In genomic region chr10:99766282-99766681, GRCh38 we compare ENCODE assay signal across 15 cellular contexts. TPM values are rescaled to one million over a fixed set of nuclear protein-coding genes. Genes with fewer than 3 reads are reported as not detected.
A peak's percentile ranks its signal among the peaks of the same experiment; 100 is the strongest.
DNase-seq lines count a peak whose midpoint lies in the region; ATAC-seq and TF ChIP-seq lines count a peak whose summit lies in the region.
"Had no signal": no experiment of that assay in that cellular context is flagged by ENCODE, and none has a peak within 500 bp of the region (broad histone marks: within the 10 kb centered on the region; RNA-seq: fewer than 3 reads in every experiment).

No MANE protein-coding gene starts in this region.

- POLR2A ChIA-PET in activated CD8-positive, alpha-beta T cell treated with anti-CD3 and anti-CD28 coated beads for 36 hours (lab: Charles Lee): interaction anchor here (1.5 kb wide), 1 partner anchor 34 kb away, joined by 5 read pairs; the partner anchor contains the start of genes COX15 and CUTC

- ATAC-seq in GM18502 (IDR thresholded peaks at IDR 0.05; ENCODE audit: poor library complexity, unreplicated experiment): peak; percentile 79
- peak; percentile 76 for ATAC-seq in GM19455 (IDR thresholded peaks at IDR 0.05; ENCODE audit: unreplicated experiment)
- peak; percentile 87 for ATAC-seq in HG02938 (IDR thresholded peaks at IDR 0.05; ENCODE audit: unreplicated experiment)
- peak; percentile 62 for ATAC-seq in activated CD8-positive, alpha-beta T cell treated with anti-CD3 and anti-CD28 coated beads for 36 hours
- ATAC-seq in left ventricle myocardium superior: no peak

- peaks cover 11% of the 10 kb centered on the region for H3K9me3 Mint-ChIP-seq in activated CD8-positive, alpha-beta T cell treated with anti-CD3 and anti-CD28 coated beads for 36 hours

- no peaks in the 10 kb centered on the region for H3K27me3 Mint-ChIP-seq in activated CD8-positive, alpha-beta T cell treated with anti-CD3 and anti-CD28 coated beads for 36 hours
- H3K27me3 Mint-ChIP-seq: activated naive CD8-positive, alpha-beta T cell treated with anti-CD3 and anti-CD28 coated beads, Interleukin-2, amount 10 ng/mL, durations not matched to agents 7 days and 5 days; B cell had no signal

- peak; percentile 43 for DNase-seq in activated CD8-positive, alpha-beta T cell treated with anti-CD3 and anti-CD28 coated beads for 36 hours
- DNase-seq in SK-N-DZ (ENCODE audit: low spot score) (no peak), left ventricle myocardium superior (no peak), GM19240 (ENCODE audit: insufficient read length, low spot score) (no peak), NCI-H146 treated with DMSO at 0.1 percent for 48 hours (lab: John Stamatoyannopoulos, UW; ENCODE audit: unreplicated experiment) (no peak)
- DNase-seq: activated CD4-positive, alpha-beta T cell treated with anti-CD3 and anti-CD28 coated beads, Interleukin-2, amount 50 U/mL, for 48 hours; activated naive CD8-positive, alpha-beta T cell treated with anti-CD3 and anti-CD28 coated beads, Interleukin-2, amount 10 ng/mL, durations not matched to agents 7 days and 5 days; EL; esophagus squamous epithelium; mesenchymal stem cell had no signal

- peaks cover 7% of the 10 kb centered on the region for H3K4me1 Mint-ChIP-seq in activated CD8-positive, alpha-beta T cell treated with anti-CD3 and anti-CD28 coated beads for 36 hours (ENCODE audit: low read depth)
- H3K4me1 Mint-ChIP-seq: activated naive CD8-positive, alpha-beta T cell treated with anti-CD3 and anti-CD28 coated beads, Interleukin-2, amount 10 ng/mL, durations not matched to agents 7 days and 5 days had no signal

- TF ChIP-seq CTCF in activated CD8-positive, alpha-beta T cell treated with anti-CD3 and anti-CD28 coated beads for 36 hours (IDR thresholded peaks at IDR 0.05): no peak

- no peak overlapping the region for H3K27ac Mint-ChIP-seq in activated CD8-positive, alpha-beta T cell treated with anti-CD3 and anti-CD28 coated beads for 36 hours
- H3K27ac Mint-ChIP-seq: activated naive CD8-positive, alpha-beta T cell treated with anti-CD3 and anti-CD28 coated beads, Interleukin-2, amount 10 ng/mL, durations not matched to agents 7 days and 5 days; B cell; T-helper 1 cell treated with Interleukin-12 subunit alpha and Interleukin-12 subunit beta and Interleukin-4 antibody, amounts not matched to agents 30 μg/mL and 1 μg/mL, for 36 hours had no signal

- CTCF ChIA-PET in activated CD8-positive, alpha-beta T cell treated with anti-CD3 and anti-CD28 coated beads for 36 hours (lab: Charles Lee): interaction anchor here (0.7 to 1.1 kb wide), 2 partner anchors 17 to 568 kb away, joined by 3 read pairs; no protein-coding TSS in a partner anchor

- H3K4me3 Mint-ChIP-seq in activated CD8-positive, alpha-beta T cell treated with anti-CD3 and anti-CD28 coated beads for 36 hours: no peak overlapping the region
- H3K4me3 Mint-ChIP-seq: activated naive CD8-positive, alpha-beta T cell treated with anti-CD3 and anti-CD28 coated beads, Interleukin-2, amount 10 ng/mL, durations not matched to agents 7 days and 5 days; B cell; T-helper 1 cell treated with Interleukin-12 subunit alpha and Interleukin-12 subunit beta and Interleukin-4 antibody, amounts not matched to agents 30 μg/mL and 1 μg/mL, for 36 hours had no signal

- intact Hi-C loops in activated CD8-positive, alpha-beta T cell treated with anti-CD3 and anti-CD28 coated beads for 36 hours (cut with micrococcal nuclease): no loop called here
- intact Hi-C loops in left ventricle myocardium superior (cut with micrococcal nuclease): no loop called here

- H3K36me3 Mint-ChIP-seq in activated CD8-positive, alpha-beta T cell treated with anti-CD3 and anti-CD28 coated beads for 36 hours (ENCODE audit: low read depth): peaks cover 18% of the 10 kb centered on the region

RNA-seq across cellular contexts. Expression of gene ABCC2, which starts 16.2 kb away (rescaled TPM):
- total RNA-seq in activated CD8-positive, alpha-beta T cell treated with anti-CD3 and anti-CD28 coated beads for 36 hours: 1 to 10 TPM in 1 of 2 experiments, under 1 TPM in 1; 0.87 to 1.0 TPM
- 0.07 and 0.20 TPM in 2 replicates for polyA plus RNA-seq in SK-N-DZ (2014; cell fraction: cytosol; rRNA removed)
- polyA plus RNA-seq in SK-N-DZ (2014; cell fraction: nucleus; rRNA removed): 0.69 and 1.3 TPM in 2 replicates
- total RNA-seq in left ventricle myocardium superior: 0.25 TPM

RNA-seq across cellular contexts. Expression of gene CUTC, which starts 34.2 kb away (rescaled TPM):
- total RNA-seq in activated CD8-positive, alpha-beta T cell treated with anti-CD3 and anti-CD28 coated beads for 36 hours: 10 to 100 TPM; 37.4 to 38.1 TPM
- 32.0 and 44.1 TPM in 2 replicates for polyA plus RNA-seq in SK-N-DZ (2014; cell fraction: cytosol; rRNA removed)
- polyA plus RNA-seq in SK-N-DZ (2014; cell fraction: nucleus; rRNA removed): 19.1 and 32.9 TPM in 2 replicates
- 36.9 TPM for total RNA-seq in left ventricle myocardium superior

RNA-seq across cellular contexts. Expression of gene COX15, which starts 34.4 kb away (rescaled TPM):
- 10 to 100 TPM; 34.2 to 35.3 TPM for total RNA-seq in activated CD8-positive, alpha-beta T cell treated with anti-CD3 and anti-CD28 coated beads for 36 hours
- 37.4 and 39.2 TPM in 2 replicates for polyA plus RNA-seq in SK-N-DZ (2014; cell fraction: cytosol; rRNA removed)
- polyA plus RNA-seq in SK-N-DZ (2014; cell fraction: nucleus; rRNA removed): 16.8 and 19.6 TPM in 2 replicates
- 35.7 TPM for total RNA-seq in left ventricle myocardium superior
